ENCODE assay signal across 11 cellular contexts in genomic region chr5:76737131-76737556, GRCh38. TPM values are rescaled to one million over a fixed set of nuclear protein-coding genes. Genes with fewer than 3 reads are reported as not detected.
DNase-seq lines count a peak whose midpoint lies in the region; ATAC-seq lines count a peak whose summit lies in the region.
"Had no signal": no experiment of that assay in that cellular context is flagged by ENCODE, and none has a peak within 500 bp of the region (broad histone marks: within the 10 kb centered on the region; RNA-seq: fewer than 3 reads in every experiment).

No MANE protein-coding gene starts in this region.

- H3K4me3 Mint-ChIP-seq in activated T-helper 17 cell treated with anti-CD3 and anti-CD28 coated beads, Interleukin-2, amount 50 U/mL, for 72 hours = peak overlapping the region; percentile 32
- no peak overlapping the region for H3K4me3 Mint-ChIP-seq in stimulated activated memory B cell treated with anti-CD40 and anti-IgM and Interleukin-4, amounts not matched to agents 10 μg/mL and 1 μg/mL and 100 μg/mL, for 72 hours

- no peaks in the 10 kb centered on the region for H3K27me3 Mint-ChIP-seq in activated T-helper 17 cell treated with anti-CD3 and anti-CD28 coated beads, Interleukin-2, amount 50 U/mL, for 72 hours
- H3K27me3 Mint-ChIP-seq in stimulated activated memory B cell treated with anti-CD40 and anti-IgM and Interleukin-4, amounts not matched to agents 10 μg/mL and 1 μg/mL and 100 μg/mL, for 72 hours = peaks cover 12% of the 10 kb centered on the region

- peak; percentile 20 for ATAC-seq in Right ventricle myocardium superior (ENCODE audit: poor library complexity)
- ATAC-seq in HG03066 (IDR thresholded peaks at IDR 0.05; ENCODE audit: low read depth, unreplicated experiment) = peak; percentile 33
- ATAC-seq in activated T-helper 17 cell treated with anti-CD3 and anti-CD28 coated beads, Interleukin-2, amount 50 U/mL, for 72 hours (replicated peaks) = no peak
- peak; percentile 14 for ATAC-seq in stimulated activated memory B cell treated with anti-CD40 and anti-IgM and Interleukin-4, amounts not matched to agents 10 μg/mL and 1 μg/mL and 100 μg/mL, for 72 hours
- ATAC-seq in HG03045 (IDR thresholded peaks at IDR 0.05; ENCODE audit: unreplicated experiment) = no peak
- ATAC-seq in HG02852 (IDR thresholded peaks at IDR 0.05; ENCODE audit: unreplicated experiment) = no peak
- ATAC-seq: Panc1 had no signal

- H3K4me1 Mint-ChIP-seq in activated T-helper 17 cell treated with anti-CD3 and anti-CD28 coated beads, Interleukin-2, amount 50 U/mL, for 72 hours = peaks cover 11% of the 10 kb centered on the region
- H3K4me1 Mint-ChIP-seq in stimulated activated memory B cell treated with anti-CD40 and anti-IgM and Interleukin-4, amounts not matched to agents 10 μg/mL and 1 μg/mL and 100 μg/mL, for 72 hours = peaks cover 23% of the 10 kb centered on the region

- H3K36me3 Mint-ChIP-seq in activated T-helper 17 cell treated with anti-CD3 and anti-CD28 coated beads, Interleukin-2, amount 50 U/mL, for 72 hours (ENCODE audit: low read depth) = no peaks in the 10 kb centered on the region
- no peaks in the 10 kb centered on the region for H3K36me3 Mint-ChIP-seq in stimulated activated memory B cell treated with anti-CD40 and anti-IgM and Interleukin-4, amounts not matched to agents 10 μg/mL and 1 μg/mL and 100 μg/mL, for 72 hours

- H3K27ac Mint-ChIP-seq in activated T-helper 17 cell treated with anti-CD3 and anti-CD28 coated beads, Interleukin-2, amount 50 U/mL, for 72 hours = peak overlapping the region; percentile 68
- H3K27ac Mint-ChIP-seq in stimulated activated memory B cell treated with anti-CD40 and anti-IgM and Interleukin-4, amounts not matched to agents 10 μg/mL and 1 μg/mL and 100 μg/mL, for 72 hours = no peak overlapping the region

- intact Hi-C loops in Right ventricle myocardium superior (cut with DNase I) (no loop called here), cardiac septum (cut with DNase I) (no loop called here)

- DNase-seq in Right ventricle myocardium superior = no peak
- DNase-seq in cardiac septum (ENCODE audit: low spot score) = no peak
- DNase-seq in Kasumi-1 (lab: John Stamatoyannopoulos, UW) = no peak
- DNase-seq: stimulated activated naive CD4-positive, alpha-beta T cell; WERI-Rb-1 had no signal

- no peaks in the 10 kb centered on the region for H3K9me3 Mint-ChIP-seq in activated T-helper 17 cell treated with anti-CD3 and anti-CD28 coated beads, Interleukin-2, amount 50 U/mL, for 72 hours
- no peaks in the 10 kb centered on the region for H3K9me3 Mint-ChIP-seq in stimulated activated memory B cell treated with anti-CD40 and anti-IgM and Interleukin-4, amounts not matched to agents 10 μg/mL and 1 μg/mL and 100 μg/mL, for 72 hours

RNA-seq across cellular contexts. Expression of gene F2R, which starts 21.2 kb away (rescaled TPM):
- total RNA-seq in Right ventricle myocardium superior = 5.3 TPM
- 33.5 TPM for total RNA-seq in cardiac septum
- 10 to 100 TPM in 1 of 2 donors, 1 to 10 TPM in 1; 9.4 to 33.4 TPM for total RNA-seq in activated T-helper 17 cell treated with anti-CD3 and anti-CD28 coated beads, Interleukin-2, amount 50 U/mL, for 72 hours

Comparison
In these comparisons a context has a peak if more than half of its experiments do, and no peak if none do; other contexts are left out.
1. ATAC-seq: peak in Right ventricle myocardium superior (single experiment), HG03066 (single experiment) and stimulated activated memory B cell treated with anti-CD40 and anti-IgM and Interleukin-4, amounts not matched to agents 10 μg/mL and 1 μg/mL and 100 μg/mL, for 72 hours (single experiment); none in activated T-helper 17 cell treated with anti-CD3 and anti-CD28 coated beads, Interleukin-2, amount 50 U/mL, for 72 hours (single experiment), HG03045 (single experiment) and HG02852 (single experiment).